In genomic region chr20:90651-91050, GRCh38 we compare ENCODE assay signal across 17 cellular contexts. TPM values are rescaled to one million over a fixed set of nuclear protein-coding genes. Genes with fewer than 3 reads are reported as not detected.
"Had no signal": no experiment of that assay in that cellular context is flagged by ENCODE, and none has a peak within 500 bp of the region (broad histone marks: within the 10 kb centered on the region; RNA-seq: fewer than 3 reads in every experiment).

No MANE protein-coding gene starts in this region.

- ATAC-seq: mucosa of descending colon; natural killer cell treated with Interleukin-12 subunit alpha and Interleukin-12 subunit beta and Interleukin-15 and Interleukin-18, amount 100 ng/mL, for 72 hours; right lobe of liver; stimulated activated memory B cell treated with anti-CD40 and anti-IgM and Interleukin-4, amounts not matched to agents 10 μg/mL and 1 μg/mL and 100 μg/mL, for 72 hours had no signal

- H3K27ac ChIP-seq: adrenal gland, hepatocyte, prostate gland, right lobe of liver, tibial nerve, VCaP had no signal

- H3K36me3 ChIP-seq: adrenal gland, prostate gland, right lobe of liver, tibial nerve had no signal

- H3K4me3 ChIP-seq: adrenal gland, hepatocyte, mucosa of descending colon, prostate gland, right lobe of liver, tibial nerve had no signal

- H3K36me3 Mint-ChIP-seq: stimulated activated memory B cell treated with anti-CD40 and anti-IgM and Interleukin-4, amounts not matched to agents 10 μg/mL and 1 μg/mL and 100 μg/mL, for 72 hours had no signal

- H3K27me3 ChIP-seq: adrenal gland, hepatocyte, right lobe of liver, tibial nerve had no signal

- H3K9me3 ChIP-seq: adrenal gland, prostate gland, right lobe of liver had no signal

- H3K4me1 Mint-ChIP-seq: central memory CD8-positive, alpha-beta T cell; stimulated activated memory B cell treated with anti-CD40 and anti-IgM and Interleukin-4, amounts not matched to agents 10 μg/mL and 1 μg/mL and 100 μg/mL, for 72 hours had no signal

- H3K27ac Mint-ChIP-seq: natural killer cell treated with Interleukin-12 subunit alpha and Interleukin-12 subunit beta and Interleukin-15 and Interleukin-18, amount 100 ng/mL, for 72 hours; stimulated activated memory B cell treated with anti-CD40 and anti-IgM and Interleukin-4, amounts not matched to agents 10 μg/mL and 1 μg/mL and 100 μg/mL, for 72 hours had no signal

- H3K4me3 Mint-ChIP-seq: central memory CD8-positive, alpha-beta T cell; natural killer cell treated with Interleukin-12 subunit alpha and Interleukin-12 subunit beta and Interleukin-15 and Interleukin-18, amount 100 ng/mL, for 72 hours; stimulated activated memory B cell treated with anti-CD40 and anti-IgM and Interleukin-4, amounts not matched to agents 10 μg/mL and 1 μg/mL and 100 μg/mL, for 72 hours had no signal

- DNase-seq: activated CD4-positive, alpha-beta T cell treated with anti-CD3 and anti-CD28 coated beads for 4 hours; activated naive CD4-positive, alpha-beta T cell treated with anti-CD3 and anti-CD28 coated beads, Interleukin-2, amount 50 U/mL, for 16 hours; adrenal gland; cortex of kidney; effector CD8-positive, alpha-beta T cell; mucosa of descending colon; nucleus accumbens; right lobe of liver; T-helper 9 cell had no signal

- H3K4me1 ChIP-seq: adrenal gland, prostate gland, right lobe of liver, tibial nerve had no signal

RNA-seq across cellular contexts. Expression of gene DEFB125, which starts 3.2 kb away (rescaled TPM):
- total RNA-seq: adrenal gland; hepatocyte; mucosa of descending colon; natural killer cell treated with Interleukin-12 subunit alpha and Interleukin-12 subunit beta and Interleukin-15 and Interleukin-18, amount 100 ng/mL, for 72 hours; prostate gland; right lobe of liver; subcutaneous adipose tissue; tibial nerve had no signal
- polyA plus RNA-seq: adrenal gland, hepatocyte had no signal

RNA-seq across cellular contexts. Expression of gene DEFB126, which starts 51.7 kb away (rescaled TPM):
- total RNA-seq: adrenal gland; hepatocyte; mucosa of descending colon; natural killer cell treated with Interleukin-12 subunit alpha and Interleukin-12 subunit beta and Interleukin-15 and Interleukin-18, amount 100 ng/mL, for 72 hours; prostate gland; right lobe of liver; subcutaneous adipose tissue; tibial nerve had no signal
- polyA plus RNA-seq: adrenal gland, hepatocyte had no signal
